In genomic region chr11:118056806-118057205, GRCh38 we compare ENCODE assay signal across 19 cellular contexts. TPM values are rescaled to one million over a fixed set of nuclear protein-coding genes. Genes with fewer than 3 reads are reported as not detected.
A peak's percentile ranks its signal among the peaks of the same experiment; 100 is the strongest.
DNase-seq lines count a peak whose midpoint lies in the region; ATAC-seq, FAIRE-seq and TF ChIP-seq lines count a peak whose summit lies in the region.
"Had no signal": no experiment of that assay in that cellular context is flagged by ENCODE, and none has a peak within 500 bp of the region (broad histone marks: within the 10 kb centered on the region; RNA-seq: fewer than 3 reads in every experiment).

No MANE protein-coding gene starts in this region.

- no peak overlapping the region for H3K4me3 ChIP-seq in H1 (ENCODE audit: extremely low read depth in 1 of 4, insufficient read depth in 2 of 4, low read depth in 3 of 4, low read length in 4 of 4)
- H3K4me3 ChIP-seq: PC-9 had no signal

- H4K20me1 ChIP-seq in H1 (replicated peaks in 1 of 2; ENCODE audit: control insufficient read depth in 1 of 2, insufficient read depth in 2 of 2, low read length in 2 of 2), result no peaks in the 10 kb centered on the region

- no peak for FAIRE-seq in H1 (lab: Jason Lieb, UNC)
- FAIRE-seq: GM19239 had no signal

- no peak overlapping the region for H2BK15ac ChIP-seq in H1 (ENCODE audit: low read length)

- H3K27ac Mint-ChIP-seq in CD14-positive monocyte, result peak overlapping the region in 2 of 7 donors; percentile 37 to 43
- H3K27ac Mint-ChIP-seq: IgD-negative memory B cell had no signal

- no peak overlapping the region for H3K14ac ChIP-seq in H1 (ENCODE audit: insufficient read length)

- 97% methylated on average over 8 of the region's 8 CpGs; no CpG with 5 or more reads in 1 of the 2 experiments for WGBS in H1 (ENCODE audit: extremely low coverage in 1 of 2, insufficient coverage in 1 of 2, insufficient read length in 1 of 2, insufficient replicate concordance in 2 of 2, low coverage in 1 of 2, low lambda C conversion rate in 2 of 2, missing lambda C conversion rate in 1 of 2), 2 experiments

- intact Hi-C loops in CD14-positive monocyte (cut with micrococcal nuclease), result loop anchor here in 1 of 2 donors (10.0 kb wide), 1 partner anchor 62 kb away; no protein-coding TSS in a partner anchor

- H3K27me3 Mint-ChIP-seq in CD14-positive monocyte (ENCODE audit: low read depth in 3 of 3), result peaks cover 8 to 28% (median 10%) of the 10 kb centered on the region in 3 donors

- H3K9me3 ChIP-seq in H1 (ENCODE audit: insufficient read depth in 2 of 2, low read depth in 1 of 2, low read length in 1 of 2), result no peaks in the 10 kb centered on the region

- POLR2A ChIA-PET in H1 (lab: Charles Lee; ENCODE audit: partially characterized antibody), result no interaction called here

- no peak for TF ChIP-seq POLR2A in H1 (IDR thresholded peaks at IDR 0.05; ENCODE audit: control extremely low read depth in 1 of 2, low read depth in 2 of 2, low read length in 2 of 2)

- no peaks in the 10 kb centered on the region; a peak in 1 of 7 replicates for H3K4me1 ChIP-seq in H1 (replicated peaks in 1 of 4; ENCODE audit: control insufficient read depth in 3 of 4, insufficient read depth in 4 of 4, low read length in 3 of 4)

- no peak overlapping the region for H2BK20ac ChIP-seq in H1 (ENCODE audit: low read length)

- no peak overlapping the region for H3K56ac ChIP-seq in H1 (replicated peaks; ENCODE audit: insufficient read length, low read depth, low read length)

- H2AFZ ChIP-seq in H1 (ENCODE audit: low read length), result no peak overlapping the region
- H2AFZ ChIP-seq: PC-9 had no signal

- TF ChIP-seq CTCF in CD14-positive monocyte (IDR thresholded peaks at IDR 0.05), result no peak
- TF ChIP-seq CTCF in H1 (IDR thresholded peaks at IDR 0.05; ENCODE audit: control extremely low read depth in 1 of 3, insufficient read depth in 1 of 3, low read depth in 1 of 3, low read length in 3 of 3), result no peak

- H3K9me3 Mint-ChIP-seq in CD14-positive monocyte, result peaks cover 0 to 1% (median 0%) of the 10 kb centered on the region in 7 donors
- H3K9me3 Mint-ChIP-seq: IgD-negative memory B cell had no signal

- H2BK5ac ChIP-seq in H1 (ENCODE audit: low read depth, low read length), result no peak overlapping the region

- no peaks in the 10 kb centered on the region for H3K79me1 ChIP-seq in H1 (ENCODE audit: low read depth, low read length)

- H3K36me3 Mint-ChIP-seq in CD14-positive monocyte, result peaks cover 0 to 2% of the 10 kb centered on the region in 2 donors
- H3K36me3 Mint-ChIP-seq: CD4-positive, CD25-positive, alpha-beta regulatory T cell had no signal

- no peak overlapping the region; a peak in 1 of 7 replicates for H3K9ac ChIP-seq in H1 (replicated peaks in 1 of 4; ENCODE audit: extremely low read depth in 1 of 4, low read depth in 3 of 4, low read length in 3 of 4)

- no peak for TF ChIP-seq RAD21 in H1 (IDR thresholded peaks at IDR 0.05 in 1 of 2, conservative IDR thresholded peaks at IDR 0.05 in 1 of 2; ENCODE audit: low read depth in 2 of 2, low read length in 2 of 2)

- H3K79me2 ChIP-seq in H1 (ENCODE audit: control insufficient read depth in 1 of 2, insufficient read depth in 2 of 2, low read length in 2 of 2), result no peaks in the 10 kb centered on the region

- H3K23ac ChIP-seq in H1 (ENCODE audit: insufficient read length), result no peak overlapping the region

- 0 out of 2 replicates have a peak overlapping the region, but pooled peaks have one; percentile 53 for H2AK5ac ChIP-seq in H1 (ENCODE audit: low read depth, low read length)

- H3K27me3 ChIP-seq in H1 (replicated peaks in 1 of 4; ENCODE audit: control insufficient read depth in 3 of 4, extremely low read depth in 1 of 4, insufficient read depth in 3 of 4, low read length in 3 of 4), result no peaks in the 10 kb centered on the region

- no peak overlapping the region for H4K91ac ChIP-seq in H1 (replicated peaks; ENCODE audit: insufficient read length, low read length)

- ATAC-seq in HG03439 (IDR thresholded peaks at IDR 0.05; ENCODE audit: unreplicated experiment), result no peak

- H4K5ac ChIP-seq in H1 (ENCODE audit: insufficient read length, low read depth, low read length), result no peak overlapping the region

- H3K18ac ChIP-seq in H1 (ENCODE audit: extremely low read depth, low read length), result no peak overlapping the region

- no peaks in the 10 kb centered on the region for H3K36me3 ChIP-seq in H1 (ENCODE audit: control insufficient read depth in 2 of 4, insufficient read depth in 4 of 4, low read length in 3 of 4)

- no peak overlapping the region for H2BK120ac ChIP-seq in H1 (replicated peaks; ENCODE audit: low read depth, low read length)

- no peak overlapping the region for H3K27ac ChIP-seq in H1 (ENCODE audit: low read depth, low read length)
- H3K27ac ChIP-seq in substantia nigra (ENCODE audit: low read depth, low read length, poor library complexity, severe bottlenecking), result no peak overlapping the region
- H3K27ac ChIP-seq: PC-9 had no signal

- peaks cover 45% of the 10 kb centered on the region for H3K4me1 Mint-ChIP-seq in CD14-positive monocyte

- H3K4me3 Mint-ChIP-seq in CD14-positive monocyte, result peak overlapping the region; percentile 7 to 64
- H3K4me3 Mint-ChIP-seq: CD4-positive, CD25-positive, alpha-beta regulatory T cell; IgD-negative memory B cell had no signal

- CTCF ChIA-PET in H1 (lab: Charles Lee; ENCODE audit: partially characterized antibody), result interaction anchor here (0.6 to 9.0 kb wide), 4 partner anchors 115 to 576 kb away, joined by 3 to 69 read pairs (median 4); no protein-coding TSS in a partner anchor

- DNase-seq in CD14-positive monocyte (ENCODE audit: low spot score) (peak; percentile 20), GDM1 (lab: John Stamatoyannopoulos, UW) (peak; percentile 56), H1 (ENCODE audit: low read depth in 1 of 2, low spot score in 2 of 2) (no peak), SKM-1 treated with dmso at 0.1 percent for 144 hours (lab: John Stamatoyannopoulos, UW; ENCODE audit: unreplicated experiment) (no peak), substantia nigra (lab: John Stamatoyannopoulos, UW) (no peak)
- peak; percentile 18 for DNase-seq in stimulated activated CD8-positive, alpha-beta memory T cell treated with anti-CD3 and anti-CD28 coated beads, Interleukin-4, amount 100 ng/mL, for 48 hours
- no peak for DNase-seq in stimulated activated CD4-positive, alpha-beta T cell treated with anti-CD3 and anti-CD28 coated beads, Interleukin-1b, Interleukin-23, amount 100 ng/mL, for 48 hours
- DNase-seq: CD4-positive, CD25-positive, alpha-beta regulatory T cell; HCEC 1CT; Kasumi-1; MM.1S; NCI-H1105; NCI-H1694; NCI-H510A treated with DMSO at 0.1 percent for 48 hours had no signal

- TF ChIP-seq EP300 in H1 (IDR thresholded peaks at IDR 0.05; ENCODE audit: borderline replicate concordance in 1 of 2, low read depth in 2 of 2, low read length in 2 of 2), result no peak

- no peak overlapping the region for H2BK12ac ChIP-seq in H1 (ENCODE audit: low read depth, low read length)

- 0 out of 2 replicates have a peak, but pooled peaks cover 2% of the 10 kb centered on the region for H3K23me2 ChIP-seq in H1 (ENCODE audit: low read depth, low read length)

- no peak overlapping the region for H3K4ac ChIP-seq in H1 (replicated peaks; ENCODE audit: insufficient read length, low read depth, low read length)

- no peak overlapping the region for H3K4me2 ChIP-seq in H1 (ENCODE audit: insufficient read depth in 1 of 2, low read depth in 2 of 2, low read length in 2 of 2)

- H4K8ac ChIP-seq in H1 (ENCODE audit: extremely low read depth, insufficient read depth, low read length), result no peak overlapping the region

TF ChIP-seq in H1, 55 proteins besides CTCF, POLR2A, EP300 and RAD21:
- no peak for TF ChIP-seq CBX5 (IDR thresholded peaks at IDR 0.05; ENCODE audit: low read depth, low read length)
- TF ChIP-seq SIRT6 (IDR thresholded peaks at IDR 0.05; ENCODE audit: low read length), result no peak
- TF ChIP-seq, protein P1, sequence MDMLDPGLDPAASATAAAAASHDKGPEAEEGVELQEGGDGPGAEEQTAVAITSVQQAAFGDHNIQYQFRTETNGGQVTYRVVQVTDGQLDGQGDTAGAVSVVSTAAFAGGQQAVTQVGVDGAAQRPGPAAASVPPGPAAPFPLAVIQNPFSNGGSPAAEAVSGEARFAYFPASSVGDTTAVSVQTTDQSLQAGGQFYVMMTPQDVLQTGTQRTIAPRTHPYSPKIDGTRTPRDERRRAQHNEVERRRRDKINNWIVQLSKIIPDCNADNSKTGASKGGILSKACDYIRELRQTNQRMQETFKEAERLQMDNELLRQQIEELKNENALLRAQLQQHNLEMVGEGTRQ (IDR thresholded peaks at IDR 0.05; ENCODE audit: low read length), result no peak
- no peak for TF ChIP-seq YY1 (IDR thresholded peaks at IDR 0.05; ENCODE audit: low read depth, low read length)
- no peak for TF ChIP-seq NANOG (IDR thresholded peaks at IDR 0.05; ENCODE audit: insufficient read depth, low read depth, low read length, poor library complexity, severe bottlenecking)
TF ChIP-seq in H1: peak in this region for 0.

RNA-seq across cellular contexts. Expression of gene TMPRSS4, which starts 20.1 kb away (rescaled TPM):
- polyA plus RNA-seq in CD14-positive monocyte (not detected), H1 (2011; rRNA removed) (0.11 and 0.13 TPM in 2 replicates)
- total RNA-seq in H1 (2021; fragmentation: NEBNext Ultra II Directional; extraction: Animal tissue kit (Norgen Biotek cat#: 25700)), result 0.58 and 0.69 TPM in 2 replicates
- polyA plus RNA-seq in H1 (2011; cell fraction: cytosol; rRNA removed), result 0.44 TPM
- polyA plus RNA-seq in H1 (2011; cell fraction: nucleus; rRNA removed), result 0.27 TPM
- polyA plus RNA-seq in H1 (2012, experiment 1 of 2), result 0.42 to 0.68 TPM (median 0.60 TPM) in 3 of 4 replicates, not detected in the other
- polyA plus RNA-seq in H1 (2012, experiment 2 of 2), result not detected
- polyA plus RNA-seq in H1 (2013, experiment 1 of 2), result 0.28 TPM
- 0.13 TPM for polyA plus RNA-seq in H1 (2013, experiment 2 of 2)
- 0.32 and 0.88 TPM in 2 replicates for polyA minus RNA-seq in H1 (2011; rRNA and poly(A)+ RNA removed)
- not detected for polyA minus RNA-seq in H1 (2011; cell fraction: cytosol; rRNA and poly(A)+ RNA removed)
- polyA minus RNA-seq in H1 (2011; cell fraction: nucleus; rRNA and poly(A)+ RNA removed), result 1.9 TPM
- total RNA-seq: CD4-positive, CD25-positive, alpha-beta regulatory T cell; HT1080 had no signal
- polyA plus RNA-seq: CD4-positive, CD25-positive, alpha-beta regulatory T cell; IgD-negative memory B cell had no signal

RNA-seq across cellular contexts. Expression of gene SMIM35, which starts 30.0 kb away (rescaled TPM):
- polyA plus RNA-seq in CD14-positive monocyte (under 1 TPM; 0.05 to 0.11 TPM), H1 (2011; rRNA removed) (not detected in 2 replicates)
- not detected in 2 replicates for total RNA-seq in H1 (2021; fragmentation: NEBNext Ultra II Directional; extraction: Animal tissue kit (Norgen Biotek cat#: 25700))
- not detected for polyA plus RNA-seq in H1 (2011; cell fraction: cytosol; rRNA removed)
- polyA plus RNA-seq in H1 (2011; cell fraction: nucleus; rRNA removed), result not detected
- not detected in 4 replicates for polyA plus RNA-seq in H1 (2012, experiment 1 of 2)
- polyA plus RNA-seq in H1 (2012, experiment 2 of 2), result not detected
- polyA plus RNA-seq in H1 (2013, experiment 1 of 2), result not detected
- not detected for polyA plus RNA-seq in H1 (2013, experiment 2 of 2)
- not detected in 2 replicates for polyA minus RNA-seq in H1 (2011; rRNA and poly(A)+ RNA removed)
- not detected for polyA minus RNA-seq in H1 (2011; cell fraction: cytosol; rRNA and poly(A)+ RNA removed)
- not detected for polyA minus RNA-seq in H1 (2011; cell fraction: nucleus; rRNA and poly(A)+ RNA removed)
- total RNA-seq: HT1080, PC-9 had no signal

Comparison
In these comparisons a context has a peak if more than half of its experiments do, and no peak if none do; other contexts are left out.
1. DNase-seq: peak in CD14-positive monocyte (single experiment), GDM1 (single experiment) and stimulated activated CD8-positive, alpha-beta memory T cell treated with anti-CD3 and anti-CD28 coated beads, Interleukin-4, amount 100 ng/mL, for 48 hours (single experiment); none in H1 (0 of 2), SKM-1 treated with dmso at 0.1 percent for 144 hours (single experiment), stimulated activated CD4-positive, alpha-beta T cell treated with anti-CD3 and anti-CD28 coated beads, Interleukin-1b, Interleukin-23, amount 100 ng/mL, for 48 hours (single experiment) and substantia nigra (0 of 49).